Comparison of ENCODE assay signal across 21 cellular contexts in the genomic region with DNA sequence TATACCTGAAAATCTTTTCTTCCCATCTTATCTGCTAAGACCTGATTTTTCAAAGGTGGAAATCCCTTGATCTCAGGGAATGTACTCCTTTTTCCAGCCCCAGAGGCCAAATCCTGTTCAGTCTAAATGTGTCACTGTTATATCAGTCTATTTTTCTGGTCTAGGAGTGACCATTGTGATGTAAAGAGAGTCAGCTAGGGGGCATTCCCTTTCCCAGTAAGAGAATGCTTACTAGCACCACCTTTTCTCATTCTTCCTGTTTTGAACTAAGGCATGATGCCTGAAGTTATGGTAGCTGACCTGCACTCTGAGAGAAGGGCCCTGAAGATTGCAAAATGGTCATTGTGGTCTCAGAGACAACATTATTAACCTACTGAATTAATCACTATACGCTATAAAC.
DNase-seq lines count a peak whose midpoint lies in the region; ATAC-seq, FAIRE-seq and TF ChIP-seq lines count a peak whose summit lies in the region.
"Had no signal": no experiment of that assay in that cellular context is flagged by ENCODE, and none has a peak within 500 bp of the region (broad histone marks: within the 10 kb centered on the region; RNA-seq: fewer than 3 reads in every experiment).

No MANE protein-coding gene starts in this region.

- H4K20me1 ChIP-seq in HepG2 (ENCODE audit: insufficient read depth, low read length) (no peaks in the 10 kb centered on the region), PC-3 (ENCODE audit: low read length) (no peaks in the 10 kb centered on the region)

- no TSS peak for BruUV-seq in HepG2 (replicated peaks; lab: Mats Ljungman, UMichigan)
- no TSS peak for BruUV-seq in PC-3 (replicated peaks; lab: Mats Ljungman, UMichigan)

- H3K9me2 ChIP-seq in PC-3 (replicated peaks; ENCODE audit: low read length): no peaks in the 10 kb centered on the region

- POLR2A ChIA-PET in HepG2 (lab: Yijun Ruan, JAX) (no interaction called here), PC-3 (lab: Charles Lee; ENCODE audit: unreplicated experiment) (no interaction called here)

- in situ Hi-C loops in HepG2 (cut with HindIII; ENCODE audit: extremely low pct_ligation_motif_present, low pct_unique_long_range_greater_than_20kb): no loop called here

- H3K79me2 ChIP-seq in HepG2 (ENCODE audit: insufficient read depth, low read length): no peaks in the 10 kb centered on the region
- H3K79me2 ChIP-seq in PC-3 (ENCODE audit: low read length): no peaks in the 10 kb centered on the region

- no peaks in the 10 kb centered on the region for H3F3A ChIP-seq in PC-3 (ENCODE audit: low read length, unreplicated experiment)

- TF ChIP-seq POLR2A in HepG2 (IDR thresholded peaks at IDR 0.05; ENCODE audit: insufficient read depth in 1 of 2, low read depth in 2 of 2, low read length in 2 of 2) (no peak), right lobe of liver (IDR thresholded peaks at IDR 0.05) (no peak)

- ATAC-seq in HepG2: peak; percentile 70
- ATAC-seq in right lobe of liver: no peak
- ATAC-seq in PC-3: peak; percentile 60; the same call in 1 of the 2 replicates
- no peak for ATAC-seq in heart right ventricle
- ATAC-seq: K562 had no signal

- intact Hi-C loops in HepG2 (cut with micrococcal nuclease; ENCODE audit: unreplicated experiment): no loop called here
- intact Hi-C loops in right lobe of liver (cut with DNase I): no loop called here
- intact Hi-C loops in PC-3 (cut with micrococcal nuclease): no loop called here
- intact Hi-C loops in heart right ventricle (cut with DNase I): no loop called here

- WGBS in HepG2 (ENCODE audit: low lambda C conversion rate): 80% methylated on average over 1 of the region's 1 CpG
- 60% methylated on average over 1 of the region's 1 CpG for WGBS in right lobe of liver (ENCODE audit: insufficient coverage, low coverage, low lambda C conversion rate, missing lambda C conversion rate)
- WGBS in heart right ventricle, 2 donors: 92 to 97% methylated on average over 1 of the region's 1 CpG

- H3K36me3 ChIP-seq in HepG2 (replicated peaks in 1 of 2; ENCODE audit: control insufficient read depth in 1 of 2, insufficient read depth in 2 of 2, low read length in 2 of 2) (no peaks in the 10 kb centered on the region), right lobe of liver (no peaks in the 10 kb centered on the region), PC-3 (ENCODE audit: low read depth, low read length) (no peaks in the 10 kb centered on the region), heart right ventricle (no peaks in the 10 kb centered on the region)
- H3K36me3 ChIP-seq: BE2C had no signal

- H3K27ac ChIP-seq in HepG2 (ENCODE audit: extremely low read length, insufficient read depth, low read length) (no peak overlapping the region), right lobe of liver (no peak overlapping the region), PC-3 (ENCODE audit: low read length) (no peak overlapping the region), heart right ventricle (no peak overlapping the region)

- no peak for FAIRE-seq in HepG2 (lab: Jason Lieb, UNC)
- FAIRE-seq: GM12892, GM18507, H54, K562 had no signal

- TF ChIP-seq RAD21 in HepG2 (CRISPR knock-in tag; IDR thresholded peaks at IDR 0.05): no peak

- H3K9ac ChIP-seq in HepG2 (ENCODE audit: insufficient read depth, low read depth, low read length): no peak overlapping the region
- H3K9ac ChIP-seq in PC-3 (ENCODE audit: low read length): no peak overlapping the region

- H3K4me1 ChIP-seq in HepG2 (ENCODE audit: insufficient read depth, low read length): no peaks in the 10 kb centered on the region
- H3K4me1 ChIP-seq in right lobe of liver: no peaks in the 10 kb centered on the region
- H3K4me1 ChIP-seq in PC-3 (ENCODE audit: insufficient read depth, low read length): no peaks in the 10 kb centered on the region
- no peaks in the 10 kb centered on the region for H3K4me1 ChIP-seq in heart right ventricle
- H3K4me1 ChIP-seq: BE2C had no signal

- H3K4me3 ChIP-seq in HepG2 (replicated peaks in 1 of 3; ENCODE audit: insufficient read depth in 1 of 3, low read depth in 2 of 3, low read length in 3 of 3) (no peak overlapping the region), right lobe of liver (no peak overlapping the region), PC-3 (ENCODE audit: low read length) (no peak overlapping the region), heart right ventricle (no peak overlapping the region)
- H3K4me3 ChIP-seq: K562 had no signal

- DNase-seq in HepG2 (ENCODE audit: low spot score): no peak
- no peak for DNase-seq in right lobe of liver
- DNase-seq in PC-3: no peak
- DNase-seq in iPS-NIHi7 (ENCODE audit: extremely low spot score): peak; percentile 29
- no peak for DNase-seq in dedifferentiated amniotic fluid mesenchymal stem cell (ENCODE audit: extremely low spot score)
- no peak for DNase-seq in heart right ventricle
- DNase-seq in activated gamma-delta T cell (lab: John Stamatoyannopoulos, UW): no peak
- no peak for DNase-seq in DMS114 treated with DMSO at 0.1 percent for 48 hours (lab: John Stamatoyannopoulos, UW; ENCODE audit: unreplicated experiment)
- DNase-seq: 8988T; BE2C; CD4-positive, CD25-positive, alpha-beta regulatory T cell; COR-L47; DMS 273 treated with DMSO at 0.1 percent for 48 hours; NCI-H1105 treated with DMSO at 0.1 percent for 48 hours; NCI-H1694 treated with DMSO at 0.1 percent for 48 hours; NCI-H2227 treated with DMSO at 0.1 percent for 48 hours; NCI-H510A treated with DMSO at 0.1 percent for 48 hours had no signal

- CTCF ChIA-PET in HepG2 (lab: Yijun Ruan, JAX; ENCODE audit: low intra/inter-chr PET ratio, low total read pairs): no interaction called here
- CTCF ChIA-PET in PC-3 (lab: Charles Lee): no interaction called here

- H2AFZ ChIP-seq in HepG2 (ENCODE audit: low read length) (no peak overlapping the region), PC-3 (ENCODE audit: low read length) (no peak overlapping the region)

- H3K9me3 ChIP-seq in HepG2 (ENCODE audit: low read length): no peaks in the 10 kb centered on the region
- no peaks in the 10 kb centered on the region for H3K9me3 ChIP-seq in right lobe of liver
- no peaks in the 10 kb centered on the region for H3K9me3 ChIP-seq in PC-3 (ENCODE audit: low read length)
- peaks cover 0 to 16% (median 0%) of the 10 kb centered on the region in 11 donors for H3K9me3 ChIP-seq in heart right ventricle
- H3K9me3 ChIP-seq: BE2C had no signal

- TF ChIP-seq CTCF in HepG2 (CRISPR knock-in tag; IDR thresholded peaks at IDR 0.05) (peak; percentile 32; the same call in 1 of the 2 replicates), right lobe of liver (IDR thresholded peaks at IDR 0.05) (no peak), PC-3 (conservative IDR thresholded peaks at IDR 0.05; ENCODE audit: low read depth, low read length) (0 out of 2 replicates have a peak, but pooled peaks have one; percentile 10), heart right ventricle (IDR thresholded peaks at IDR 0.05) (no peak)

- H3K4me2 ChIP-seq in HepG2 (ENCODE audit: low read depth, low read length) (no peak overlapping the region), PC-3 (ENCODE audit: low read length) (no peak overlapping the region)

- TF ChIP-seq EP300 in HepG2 (IDR thresholded peaks at IDR 0.05; ENCODE audit: low read depth in 2 of 2, low read length in 2 of 2) (no peak), HepG2 (CRISPR knock-in tag; IDR thresholded peaks at IDR 0.05; ENCODE audit: borderline replicate concordance) (no peak)

- H3K27me3 ChIP-seq in HepG2 (ENCODE audit: control insufficient read depth in 1 of 2, insufficient read depth in 2 of 2, low read length in 2 of 2) (no peaks in the 10 kb centered on the region), right lobe of liver (no peaks in the 10 kb centered on the region), PC-3 (ENCODE audit: low read length) (no peaks in the 10 kb centered on the region), heart right ventricle (no peaks in the 10 kb centered on the region)
- H3K27me3 ChIP-seq: BE2C had no signal

TF ChIP-seq in HepG2, 621 proteins besides CTCF, POLR2A, EP300 and RAD21:
- TF ChIP-seq, protein P1, sequence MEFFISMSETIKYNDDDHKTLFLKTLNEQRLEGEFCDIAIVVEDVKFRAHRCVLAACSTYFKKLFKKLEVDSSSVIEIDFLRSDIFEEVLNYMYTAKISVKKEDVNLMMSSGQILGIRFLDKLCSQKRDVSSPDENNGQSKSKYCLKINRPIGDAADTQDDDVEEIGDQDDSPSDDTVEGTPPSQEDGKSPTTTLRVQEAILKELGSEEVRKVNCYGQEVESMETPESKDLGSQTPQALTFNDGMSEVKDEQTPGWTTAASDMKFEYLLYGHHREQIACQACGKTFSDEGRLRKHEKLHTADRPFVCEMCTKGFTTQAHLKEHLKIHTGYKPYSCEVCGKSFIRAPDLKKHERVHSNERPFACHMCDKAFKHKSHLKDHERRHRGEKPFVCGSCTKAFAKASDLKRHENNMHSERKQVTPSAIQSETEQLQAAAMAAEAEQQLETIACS (CRISPR knock-in tag; IDR thresholded peaks at IDR 0.05): no peak
- peak; percentile 27 for TF ChIP-seq STAG1 (CRISPR knock-in tag; IDR thresholded peaks at IDR 0.05)

Comparison
In these comparisons a context has a peak if more than half of its experiments do, and no peak if none do; other contexts are left out.
1. ATAC-seq: peak in HepG2 (single experiment) and PC-3 (single experiment); none in right lobe of liver (0 of 4) and heart right ventricle (0 of 8).
2. CTCF ChIP-seq: peak in HepG2 (single experiment) and PC-3 (single experiment); none in right lobe of liver (0 of 4) and heart right ventricle (0 of 9).